28 cellular contexts compared by ENCODE assay signal in the genomic region with DNA sequence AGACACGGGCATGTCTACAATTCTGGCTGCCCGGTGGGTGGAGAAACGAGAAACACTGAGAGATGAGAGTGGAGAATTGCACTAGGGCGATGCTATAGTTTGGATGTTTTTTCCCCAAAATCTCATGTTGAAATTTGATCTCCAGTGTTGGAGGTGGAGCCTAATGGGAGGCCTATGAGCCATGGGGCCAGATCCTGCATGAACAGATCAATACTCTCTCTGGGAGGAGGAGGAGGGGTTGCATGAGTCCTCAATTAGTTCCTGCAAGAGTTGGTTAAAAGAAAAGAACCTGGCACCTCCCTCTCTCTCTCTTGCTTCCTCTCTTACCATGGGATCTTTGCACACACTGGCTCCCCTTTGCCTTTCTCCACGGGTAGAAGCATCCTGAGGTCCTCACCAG.
"Had no signal": no experiment of that assay in that cellular context is flagged by ENCODE, and none has a peak within 500 bp of the region (broad histone marks: within the 10 kb centered on the region; RNA-seq: fewer than 3 reads in every experiment).

No MANE protein-coding gene starts in this region.

- H3K4me1 Mint-ChIP-seq: activated CD4-positive, alpha-beta T cell treated with anti-CD3 and anti-CD28 coated beads for 36 hours; activated CD4-positive, alpha-beta T cell treated with anti-CD3 and anti-CD28 coated beads, Interleukin-2, amount 10 ng/mL, durations not matched to agents 24 days and 14 days; activated naive CD4-positive, alpha-beta T cell treated with anti-CD3 and anti-CD28 coated beads, Interleukin-2, amount 10 ng/mL, durations not matched to agents 7 days and 5 days; activated naive CD8-positive, alpha-beta T cell treated with anti-CD3 and anti-CD28 coated beads, Interleukin-2, amount 10 ng/mL, durations not matched to agents 7 days and 5 days; central memory CD8-positive, alpha-beta T cell; T-helper 17 cell had no signal

- H3K36me3 Mint-ChIP-seq: activated CD4-positive, alpha-beta memory T cell treated with anti-CD3 and anti-CD28 coated beads for 36 hours; activated naive CD4-positive, alpha-beta T cell treated with anti-CD3 and anti-CD28 coated beads, Interleukin-2, amount 10 ng/mL, durations not matched to agents 7 days and 5 days; activated naive CD8-positive, alpha-beta T cell treated with anti-CD3 and anti-CD28 coated beads, Interleukin-2, amount 10 ng/mL, durations not matched to agents 7 days and 5 days had no signal

- H3K27me3 Mint-ChIP-seq: activated CD4-positive, alpha-beta memory T cell treated with anti-CD3 and anti-CD28 coated beads for 36 hours; activated CD4-positive, alpha-beta T cell treated with anti-CD3 and anti-CD28 coated beads for 36 hours; activated CD4-positive, alpha-beta T cell treated with anti-CD3 and anti-CD28 coated beads, Interleukin-2, amount 10 ng/mL, durations not matched to agents 24 days and 14 days; activated naive CD4-positive, alpha-beta T cell treated with anti-CD3 and anti-CD28 coated beads, Interleukin-2, amount 10 ng/mL, durations not matched to agents 7 days and 5 days; activated naive CD8-positive, alpha-beta T cell treated with anti-CD3 and anti-CD28 coated beads, Interleukin-2, amount 10 ng/mL, durations not matched to agents 7 days and 5 days; activated T-cell treated with anti-CD3 and anti-CD28 coated beads, Interleukin-2, amount 50 U/mL, for 24 hours; central memory CD8-positive, alpha-beta T cell; dendritic cell treated with granulocyte-macrophage colony-stimulating factor and Interleukin-4, amounts not matched to agents 40 ng/mL and 50 ng/mL, for 4 days; T-helper 17 cell had no signal

- H3K27ac Mint-ChIP-seq: activated CD4-positive, alpha-beta memory T cell treated with anti-CD3 and anti-CD28 coated beads for 36 hours; activated CD4-positive, alpha-beta T cell treated with anti-CD3 and anti-CD28 coated beads for 36 hours; activated CD4-positive, alpha-beta T cell treated with anti-CD3 and anti-CD28 coated beads, Interleukin-2, amount 10 ng/mL, durations not matched to agents 24 days and 14 days; activated naive CD4-positive, alpha-beta T cell treated with anti-CD3 and anti-CD28 coated beads, Interleukin-2, amount 10 ng/mL, durations not matched to agents 7 days and 5 days; activated naive CD4-positive, alpha-beta T cell treated with anti-CD3 and anti-CD28 coated beads, Interleukin-2, amount 50 U/mL, for 72 hours; activated naive CD8-positive, alpha-beta T cell treated with anti-CD3 and anti-CD28 coated beads, Interleukin-2, amount 10 ng/mL, durations not matched to agents 7 days and 5 days; activated T-cell treated with anti-CD3 and anti-CD28 coated beads, Interleukin-2, amount 50 U/mL, for 24 hours; activated T-cell treated with anti-CD3 and anti-CD28 coated beads, Interleukin-2, amount 50 U/mL, for 72 hours; dendritic cell treated with granulocyte-macrophage colony-stimulating factor and Interleukin-4, amounts not matched to agents 40 ng/mL and 50 ng/mL, for 4 days; endodermal cell; T-helper 17 cell; T-helper 2 cell treated with Interferon-gamma antibody and Interleukin-4, amounts not matched to agents 5 μg/mL and 100 μg/mL, for 36 hours had no signal

- H3K4me3 Mint-ChIP-seq: activated CD4-positive, alpha-beta memory T cell treated with anti-CD3 and anti-CD28 coated beads for 36 hours; activated CD4-positive, alpha-beta T cell treated with anti-CD3 and anti-CD28 coated beads for 36 hours; activated CD4-positive, alpha-beta T cell treated with anti-CD3 and anti-CD28 coated beads, Interleukin-2, amount 10 ng/mL, durations not matched to agents 24 days and 14 days; activated naive CD4-positive, alpha-beta T cell treated with anti-CD3 and anti-CD28 coated beads, Interleukin-2, amount 10 ng/mL, durations not matched to agents 7 days and 5 days; activated naive CD8-positive, alpha-beta T cell treated with anti-CD3 and anti-CD28 coated beads, Interleukin-2, amount 10 ng/mL, durations not matched to agents 7 days and 5 days; activated T-cell treated with anti-CD3 and anti-CD28 coated beads, Interleukin-2, amount 50 U/mL, for 24 hours; activated T-cell treated with anti-CD3 and anti-CD28 coated beads, Interleukin-2, amount 50 U/mL, for 72 hours; central memory CD8-positive, alpha-beta T cell; dendritic cell treated with granulocyte-macrophage colony-stimulating factor and Interleukin-4, amounts not matched to agents 40 ng/mL and 50 ng/mL, for 4 days; endodermal cell; T-helper 17 cell; T-helper 2 cell treated with Interferon-gamma antibody and Interleukin-4, amounts not matched to agents 5 μg/mL and 100 μg/mL, for 36 hours had no signal

- H3K27ac ChIP-seq: brain microvascular endothelial cell, coronary artery, WERI-Rb-1 had no signal

- DNase-seq: activated CD4-positive, alpha-beta memory T cell treated with anti-CD3 and anti-CD28 coated beads for 36 hours; activated CD4-positive, alpha-beta T cell treated with anti-CD3 and anti-CD28 coated beads for 36 hours; activated CD4-positive, alpha-beta T cell treated with anti-CD3 and anti-CD28 coated beads, Interleukin-2, amount 10 ng/mL, durations not matched to agents 24 days and 14 days; activated CD4-positive, CD25-positive, alpha-beta regulatory T cell; activated CD4-positive, CD25-positive, alpha-beta regulatory T cell treated with anti-CD3 and anti-CD28 coated beads, Interleukin-2, amount 50 U/mL, for 72 hours; activated CD8-positive, alpha-beta memory T cell treated with anti-CD3 and anti-CD28 coated beads, Interleukin-2, amount 50 U/mL, for 48 hours; activated gamma-delta T cell; activated naive CD4-positive, alpha-beta T cell; activated naive CD4-positive, alpha-beta T cell treated with anti-CD3 and anti-CD28 coated beads, Interleukin-2, amount 10 ng/mL, durations not matched to agents 7 days and 5 days; activated naive CD8-positive, alpha-beta T cell treated with anti-CD3 and anti-CD28 coated beads, Interleukin-2, amount 10 ng/mL, durations not matched to agents 7 days and 5 days; activated T-cell treated with anti-CD3 and anti-CD28 coated beads for 4 hours; activated T-cell treated with anti-CD3 and anti-CD28 coated beads, Interleukin-2, amount 50 U/mL, for 24 hours; activated T-cell treated with anti-CD3 and anti-CD28 coated beads, Interleukin-2, amount 50 U/mL, for 72 hours; brain microvascular endothelial cell; dorsolateral prefrontal cortex; effector memory CD4-positive, alpha-beta T cell; endodermal cell; foreskin fibroblast; T-helper 1 cell; T-helper 17 cell; T1000; WERI-Rb-1 had no signal

- H3K4me3 ChIP-seq: coronary artery, dorsolateral prefrontal cortex had no signal

- H3K27me3 ChIP-seq: brain microvascular endothelial cell, dorsolateral prefrontal cortex had no signal

- H3K36me3 ChIP-seq: brain microvascular endothelial cell, WERI-Rb-1 had no signal

- ATAC-seq: activated CD4-positive, alpha-beta T cell treated with anti-CD3 and anti-CD28 coated beads for 36 hours; activated naive CD4-positive, alpha-beta T cell treated with anti-CD3 and anti-CD28 coated beads, Interleukin-2, amount 50 U/mL, for 72 hours; activated T-cell treated with anti-CD3 and anti-CD28 coated beads, Interleukin-2, amount 50 U/mL, for 72 hours; esophagus mucosa; T-helper 17 cell had no signal
